8 cellular contexts compared by ENCODE assay signal in the genomic region with DNA sequence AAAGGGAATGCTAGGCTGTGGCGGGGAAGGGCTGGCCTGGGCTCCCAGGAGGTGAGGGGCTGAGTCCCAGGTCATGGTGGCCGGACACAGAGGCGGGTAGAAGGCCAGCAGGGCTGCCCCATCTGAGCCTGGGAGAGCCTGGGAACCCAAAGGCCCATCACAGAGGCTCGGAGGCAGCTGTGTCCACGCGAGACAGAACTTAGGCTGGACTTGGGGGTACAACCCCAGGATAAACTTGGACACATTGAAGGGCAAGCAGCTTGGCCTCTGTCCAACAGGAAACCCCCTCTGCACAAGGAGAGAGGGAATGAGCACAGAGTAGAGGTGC.
A peak's percentile ranks its signal among the peaks of the same experiment; 100 is the strongest.
DNase-seq lines count a peak whose midpoint lies in the region; ATAC-seq and TF ChIP-seq lines count a peak whose summit lies in the region.

No MANE protein-coding gene starts in this region.

- no TSS peak for BruUV-seq in Caco-2 (replicated peaks; lab: Mats Ljungman, UMichigan)

- H3K4me3 ChIP-seq in Caco-2 (ENCODE audit: low read depth, low read length) (no peak overlapping the region), Peyer's patch (peak overlapping the region in 2 of 4 donors; percentile 15 to 31), rectal smooth muscle tissue (ENCODE audit: low read length) (peak overlapping the region; percentile 31), aorta (ENCODE audit: low read length in 2 of 2) (no peak overlapping the region)

- CTCF ChIA-PET in Caco-2 (lab: Charles Lee): interaction anchor here (0.6 to 0.8 kb wide), 3 partner anchors 10 to 106 kb away, joined by 3 read pairs; no protein-coding TSS in a partner anchor

- H3K27ac ChIP-seq in Peyer's patch (peak overlapping the region; percentile 88 to 94 (median 92)), epithelial cell of prostate (peak overlapping the region; percentile 80), rectal smooth muscle tissue (ENCODE audit: low read depth, low read length) (peak overlapping the region; percentile 27), aorta (ENCODE audit: low read depth in 1 of 2, low read length in 2 of 2) (no peak overlapping the region)

- POLR2A ChIA-PET in Caco-2 (lab: Charles Lee): no interaction called here

- TF ChIP-seq CTCF in Caco-2 (IDR thresholded peaks at IDR 0.05; ENCODE audit: insufficient read depth in 1 of 2, low read depth in 1 of 2, low read length in 1 of 2, severe bottlenecking in 1 of 2, unreplicated experiment in 1 of 2) (no peak), Peyer's patch (IDR thresholded peaks at IDR 0.05) (no peak)

- peak overlapping the region; percentile 51 for H3K27ac Mint-ChIP-seq in Caco-2 (ENCODE audit: unreplicated experiment)

- intact Hi-C loops in Caco-2 (cut with micrococcal nuclease; ENCODE audit: unreplicated experiment): loop anchor here (2.0 to 10.0 kb wide), 3 partner anchors 32 to 276 kb away; no protein-coding TSS in a partner anchor
- intact Hi-C loops in aorta (cut with DNase I): no loop called here

- no peaks in the 10 kb centered on the region for H3K27me3 Mint-ChIP-seq in Caco-2 (ENCODE audit: insufficient read depth, unreplicated experiment)

- no peak for TF ChIP-seq POLR2A in Peyer's patch (IDR thresholded peaks at IDR 0.05)

- WGBS in aorta, 2 donors: 93 to 98% methylated on average over 6 of the region's 6 CpGs

- no peak overlapping the region for H3K4me3 Mint-ChIP-seq in Caco-2 (ENCODE audit: unreplicated experiment)

- H3K9ac ChIP-seq in rectal smooth muscle tissue (ENCODE audit: low read length): peak overlapping the region; percentile 18

- peaks cover 45% of the 10 kb centered on the region for H3K4me1 ChIP-seq in Caco-2
- H3K4me1 ChIP-seq in Peyer's patch: peaks cover 36 to 71% (median 69%) of the 10 kb centered on the region in 4 donors
- no peaks in the 10 kb centered on the region for H3K4me1 ChIP-seq in rectal smooth muscle tissue (ENCODE audit: control insufficient read depth, insufficient read depth, low read length)
- H3K4me1 ChIP-seq in aorta (ENCODE audit: control insufficient read depth in 1 of 2, insufficient read depth in 2 of 2, low read length in 2 of 2): no peaks in the 10 kb centered on the region

- H3K36me3 ChIP-seq in Caco-2 (ENCODE audit: control insufficient read depth, insufficient read depth, low read length): no peaks in the 10 kb centered on the region; the same call in 1 of the 2 replicates
- no peaks in the 10 kb centered on the region for H3K36me3 ChIP-seq in Peyer's patch
- H3K36me3 ChIP-seq in rectal smooth muscle tissue (ENCODE audit: control insufficient read depth, insufficient read depth, low read length): no peaks in the 10 kb centered on the region
- H3K36me3 ChIP-seq in aorta (ENCODE audit: control insufficient read depth in 1 of 2, insufficient read depth in 2 of 2, low read length in 1 of 2): no peaks in the 10 kb centered on the region

- no peaks in the 10 kb centered on the region for H3K27me3 ChIP-seq in Caco-2 (replicated peaks; ENCODE audit: control insufficient read depth, insufficient read depth, low read length)
- no peaks in the 10 kb centered on the region for H3K27me3 ChIP-seq in Peyer's patch
- no peaks in the 10 kb centered on the region for H3K27me3 ChIP-seq in rectal smooth muscle tissue (ENCODE audit: control insufficient read depth, insufficient read depth, low read length)
- no peaks in the 10 kb centered on the region for H3K27me3 ChIP-seq in aorta (ENCODE audit: control insufficient read depth in 1 of 2, insufficient read depth in 2 of 2, low read length in 1 of 2)

- no peak for ATAC-seq in HG02642 (IDR thresholded peaks at IDR 0.05; ENCODE audit: poor library complexity, unreplicated experiment)
- no peak for ATAC-seq in aorta (ENCODE audit: low FRiP score)
- ATAC-seq in GM18517 (IDR thresholded peaks at IDR 0.05; ENCODE audit: unreplicated experiment): no peak

- H3K4me1 Mint-ChIP-seq in Caco-2 (ENCODE audit: low read depth, unreplicated experiment): peaks cover 48% of the 10 kb centered on the region

- no peaks in the 10 kb centered on the region for H3K9me3 Mint-ChIP-seq in Caco-2 (ENCODE audit: unreplicated experiment)

- H3K36me3 Mint-ChIP-seq in Caco-2 (ENCODE audit: insufficient read depth, unreplicated experiment): no peaks in the 10 kb centered on the region

- H3K9me3 ChIP-seq in Caco-2: no peaks in the 10 kb centered on the region
- no peaks in the 10 kb centered on the region for H3K9me3 ChIP-seq in Peyer's patch
- no peaks in the 10 kb centered on the region for H3K9me3 ChIP-seq in aorta (ENCODE audit: control insufficient read depth, low read length)

- peak in 1 of 2 experiments; percentile 28 for DNase-seq in Caco-2
- DNase-seq in Peyer's patch: peak in 2 of 3 donors; percentile 52 to 57
- no peak for DNase-seq in epithelial cell of prostate (ENCODE audit: low read depth, low spot score)
- no peak for DNase-seq in UCSD-AML1 (lab: John Stamatoyannopoulos, UW; ENCODE audit: unreplicated experiment)
- DNase-seq in aorta: no peak

Comparison
In these comparisons a context has a peak if more than half of its experiments do, and no peak if none do; other contexts are left out.
1. DNase-seq: peak in Peyer's patch (2 of 3); none in epithelial cell of prostate (single experiment), UCSD-AML1 (single experiment) and aorta (0 of 2).
2. H3K27ac ChIP-seq: peak in Peyer's patch (4 of 4), epithelial cell of prostate (single experiment) and rectal smooth muscle tissue (single experiment); none in aorta (0 of 2).